Comparison of ENCODE assay signal across 2 cellular contexts in the genomic region with DNA sequence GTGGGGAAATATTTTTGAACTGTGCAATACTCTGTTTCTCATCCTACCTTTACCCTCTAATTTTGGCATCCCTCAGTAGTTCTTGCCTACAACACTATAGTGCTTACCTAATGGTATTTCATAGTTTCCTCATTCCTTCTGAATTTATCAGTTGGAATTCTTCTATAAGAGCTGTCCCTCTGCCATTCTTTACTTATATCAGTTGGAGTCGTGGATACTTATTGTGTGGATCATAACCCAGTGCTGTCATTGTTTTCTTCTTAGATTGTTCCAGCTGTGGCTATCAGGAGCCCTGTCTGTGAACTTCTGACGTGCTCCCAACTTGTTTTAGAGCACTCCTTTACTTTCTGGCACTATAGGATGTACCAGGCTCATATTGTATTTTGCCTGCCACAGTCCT.
TF ChIP-seq lines count a peak whose summit lies in the region.

No MANE protein-coding gene starts in this region.

TF ChIP-seq in IMR-90, 13 proteins besides CTCF, POLR2A, EP300 and RAD21 (continued from another document):
- TF ChIP-seq, protein P1, sequence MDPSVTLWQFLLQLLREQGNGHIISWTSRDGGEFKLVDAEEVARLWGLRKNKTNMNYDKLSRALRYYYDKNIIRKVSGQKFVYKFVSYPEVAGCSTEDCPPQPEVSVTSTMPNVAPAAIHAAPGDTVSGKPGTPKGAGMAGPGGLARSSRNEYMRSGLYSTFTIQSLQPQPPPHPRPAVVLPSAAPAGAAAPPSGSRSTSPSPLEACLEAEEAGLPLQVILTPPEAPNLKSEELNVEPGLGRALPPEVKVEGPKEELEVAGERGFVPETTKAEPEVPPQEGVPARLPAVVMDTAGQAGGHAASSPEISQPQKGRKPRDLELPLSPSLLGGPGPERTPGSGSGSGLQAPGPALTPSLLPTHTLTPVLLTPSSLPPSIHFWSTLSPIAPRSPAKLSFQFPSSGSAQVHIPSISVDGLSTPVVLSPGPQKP (IDR thresholded peaks at IDR 0.05; ENCODE audit: borderline replicate concordance, low read depth, low read length), result no peak
- TF ChIP-seq NFE2L2 (IDR thresholded peaks at IDR 0.05; ENCODE audit: low read depth, low read length) (no peak), MXI1 (IDR thresholded peaks at IDR 0.05; ENCODE audit: borderline replicate concordance, low read depth, low read length) (no peak), CHD1 (IDR thresholded peaks at IDR 0.05; ENCODE audit: low read depth, low read length) (no peak), RCOR1 (IDR thresholded peaks at IDR 0.05; ENCODE audit: insufficient replicate concordance, low read length) (no peak), MAFK (IDR thresholded peaks at IDR 0.05; ENCODE audit: low read depth, low read length) (no peak; the same call in 1 of the 2 replicates), BHLHE40 (IDR thresholded peaks at IDR 0.05; ENCODE audit: low read depth, low read length) (no peak), CEBPB (IDR thresholded peaks at IDR 0.05; ENCODE audit: low read depth, low read length) (no peak), FOS (IDR thresholded peaks at IDR 0.05; ENCODE audit: low read depth, low read length) (no peak)
- TF ChIP-seq, protein P2, sequence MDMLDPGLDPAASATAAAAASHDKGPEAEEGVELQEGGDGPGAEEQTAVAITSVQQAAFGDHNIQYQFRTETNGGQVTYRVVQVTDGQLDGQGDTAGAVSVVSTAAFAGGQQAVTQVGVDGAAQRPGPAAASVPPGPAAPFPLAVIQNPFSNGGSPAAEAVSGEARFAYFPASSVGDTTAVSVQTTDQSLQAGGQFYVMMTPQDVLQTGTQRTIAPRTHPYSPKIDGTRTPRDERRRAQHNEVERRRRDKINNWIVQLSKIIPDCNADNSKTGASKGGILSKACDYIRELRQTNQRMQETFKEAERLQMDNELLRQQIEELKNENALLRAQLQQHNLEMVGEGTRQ (IDR thresholded peaks at IDR 0.05; ENCODE audit: low read depth, low read length), result no peak
TF ChIP-seq in IMR-90: peak in this region for 0.

TF ChIP-seq in GM12878, 131 proteins besides CTCF, POLR2A, EP300 and RAD21 (continued from another document):
- TF ChIP-seq, protein P3, sequence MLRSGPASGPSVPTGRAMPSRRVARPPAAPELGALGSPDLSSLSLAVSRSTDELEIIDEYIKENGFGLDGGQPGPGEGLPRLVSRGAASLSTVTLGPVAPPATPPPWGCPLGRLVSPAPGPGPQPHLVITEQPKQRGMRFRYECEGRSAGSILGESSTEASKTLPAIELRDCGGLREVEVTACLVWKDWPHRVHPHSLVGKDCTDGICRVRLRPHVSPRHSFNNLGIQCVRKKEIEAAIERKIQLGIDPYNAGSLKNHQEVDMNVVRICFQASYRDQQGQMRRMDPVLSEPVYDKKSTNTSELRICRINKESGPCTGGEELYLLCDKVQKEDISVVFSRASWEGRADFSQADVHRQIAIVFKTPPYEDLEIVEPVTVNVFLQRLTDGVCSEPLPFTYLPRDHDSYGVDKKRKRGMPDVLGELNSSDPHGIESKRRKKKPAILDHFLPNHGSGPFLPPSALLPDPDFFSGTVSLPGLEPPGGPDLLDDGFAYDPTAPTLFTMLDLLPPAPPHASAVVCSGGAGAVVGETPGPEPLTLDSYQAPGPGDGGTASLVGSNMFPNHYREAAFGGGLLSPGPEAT (IDR thresholded peaks at IDR 0.05; ENCODE audit: low read depth), result no peak
- TF ChIP-seq, protein P4, sequence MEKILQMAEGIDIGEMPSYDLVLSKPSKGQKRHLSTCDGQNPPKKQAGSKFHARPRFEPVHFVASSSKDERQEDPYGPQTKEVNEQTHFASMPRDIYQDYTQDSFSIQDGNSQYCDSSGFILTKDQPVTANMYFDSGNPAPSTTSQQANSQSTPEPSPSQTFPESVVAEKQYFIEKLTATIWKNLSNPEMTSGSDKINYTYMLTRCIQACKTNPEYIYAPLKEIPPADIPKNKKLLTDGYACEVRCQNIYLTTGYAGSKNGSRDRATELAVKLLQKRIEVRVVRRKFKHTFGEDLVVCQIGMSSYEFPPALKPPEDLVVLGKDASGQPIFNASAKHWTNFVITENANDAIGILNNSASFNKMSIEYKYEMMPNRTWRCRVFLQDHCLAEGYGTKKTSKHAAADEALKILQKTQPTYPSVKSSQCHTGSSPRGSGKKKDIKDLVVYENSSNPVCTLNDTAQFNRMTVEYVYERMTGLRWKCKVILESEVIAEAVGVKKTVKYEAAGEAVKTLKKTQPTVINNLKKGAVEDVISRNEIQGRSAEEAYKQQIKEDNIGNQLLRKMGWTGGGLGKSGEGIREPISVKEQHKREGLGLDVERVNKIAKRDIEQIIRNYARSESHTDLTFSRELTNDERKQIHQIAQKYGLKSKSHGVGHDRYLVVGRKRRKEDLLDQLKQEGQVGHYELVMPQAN (conservative IDR thresholded peaks at IDR 0.05), result no peak
- TF ChIP-seq, protein P2 (IDR thresholded peaks at IDR 0.05; ENCODE audit: borderline replicate concordance, low read depth, low read length), result no peak
- TF ChIP-seq ASH2L (IDR thresholded peaks at IDR 0.05; ENCODE audit: borderline replicate concordance, low read depth) (no peak), NR2F1 (conservative IDR thresholded peaks at IDR 0.05) (no peak), BRCA1 (IDR thresholded peaks at IDR 0.05; ENCODE audit: low read depth, low read length) (no peak), ZNF217 (IDR thresholded peaks at IDR 0.05) (no peak), HCFC1 (IDR thresholded peaks at IDR 0.05; ENCODE audit: low read length) (no peak)
- TF ChIP-seq, protein P5, sequence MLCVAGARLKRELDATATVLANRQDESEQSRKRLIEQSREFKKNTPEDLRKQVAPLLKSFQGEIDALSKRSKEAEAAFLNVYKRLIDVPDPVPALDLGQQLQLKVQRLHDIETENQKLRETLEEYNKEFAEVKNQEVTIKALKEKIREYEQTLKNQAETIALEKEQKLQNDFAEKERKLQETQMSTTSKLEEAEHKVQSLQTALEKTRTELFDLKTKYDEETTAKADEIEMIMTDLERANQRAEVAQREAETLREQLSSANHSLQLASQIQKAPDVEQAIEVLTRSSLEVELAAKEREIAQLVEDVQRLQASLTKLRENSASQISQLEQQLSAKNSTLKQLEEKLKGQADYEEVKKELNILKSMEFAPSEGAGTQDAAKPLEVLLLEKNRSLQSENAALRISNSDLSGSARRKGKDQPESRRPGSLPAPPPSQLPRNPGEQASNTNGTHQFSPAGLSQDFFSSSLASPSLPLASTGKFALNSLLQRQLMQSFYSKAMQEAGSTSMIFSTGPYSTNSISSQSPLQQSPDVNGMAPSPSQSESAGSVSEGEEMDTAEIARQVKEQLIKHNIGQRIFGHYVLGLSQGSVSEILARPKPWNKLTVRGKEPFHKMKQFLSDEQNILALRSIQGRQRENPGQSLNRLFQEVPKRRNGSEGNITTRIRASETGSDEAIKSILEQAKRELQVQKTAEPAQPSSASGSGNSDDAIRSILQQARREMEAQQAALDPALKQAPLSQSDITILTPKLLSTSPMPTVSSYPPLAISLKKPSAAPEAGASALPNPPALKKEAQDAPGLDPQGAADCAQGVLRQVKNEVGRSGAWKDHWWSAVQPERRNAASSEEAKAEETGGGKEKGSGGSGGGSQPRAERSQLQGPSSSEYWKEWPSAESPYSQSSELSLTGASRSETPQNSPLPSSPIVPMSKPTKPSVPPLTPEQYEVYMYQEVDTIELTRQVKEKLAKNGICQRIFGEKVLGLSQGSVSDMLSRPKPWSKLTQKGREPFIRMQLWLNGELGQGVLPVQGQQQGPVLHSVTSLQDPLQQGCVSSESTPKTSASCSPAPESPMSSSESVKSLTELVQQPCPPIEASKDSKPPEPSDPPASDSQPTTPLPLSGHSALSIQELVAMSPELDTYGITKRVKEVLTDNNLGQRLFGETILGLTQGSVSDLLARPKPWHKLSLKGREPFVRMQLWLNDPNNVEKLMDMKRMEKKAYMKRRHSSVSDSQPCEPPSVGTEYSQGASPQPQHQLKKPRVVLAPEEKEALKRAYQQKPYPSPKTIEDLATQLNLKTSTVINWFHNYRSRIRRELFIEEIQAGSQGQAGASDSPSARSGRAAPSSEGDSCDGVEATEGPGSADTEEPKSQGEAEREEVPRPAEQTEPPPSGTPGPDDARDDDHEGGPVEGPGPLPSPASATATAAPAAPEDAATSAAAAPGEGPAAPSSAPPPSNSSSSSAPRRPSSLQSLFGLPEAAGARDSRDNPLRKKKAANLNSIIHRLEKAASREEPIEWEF (IDR thresholded peaks at IDR 0.05; ENCODE audit: insufficient replicate concordance, low read depth, low read length), result no peak
- TF ChIP-seq, protein P6, sequence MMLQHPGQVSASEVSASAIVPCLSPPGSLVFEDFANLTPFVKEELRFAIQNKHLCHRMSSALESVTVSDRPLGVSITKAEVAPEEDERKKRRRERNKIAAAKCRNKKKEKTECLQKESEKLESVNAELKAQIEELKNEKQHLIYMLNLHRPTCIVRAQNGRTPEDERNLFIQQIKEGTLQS (IDR thresholded peaks at IDR 0.05; ENCODE audit: borderline replicate concordance, extremely low read depth, low read depth, low read length), result no peak
- TF ChIP-seq, protein P7, sequence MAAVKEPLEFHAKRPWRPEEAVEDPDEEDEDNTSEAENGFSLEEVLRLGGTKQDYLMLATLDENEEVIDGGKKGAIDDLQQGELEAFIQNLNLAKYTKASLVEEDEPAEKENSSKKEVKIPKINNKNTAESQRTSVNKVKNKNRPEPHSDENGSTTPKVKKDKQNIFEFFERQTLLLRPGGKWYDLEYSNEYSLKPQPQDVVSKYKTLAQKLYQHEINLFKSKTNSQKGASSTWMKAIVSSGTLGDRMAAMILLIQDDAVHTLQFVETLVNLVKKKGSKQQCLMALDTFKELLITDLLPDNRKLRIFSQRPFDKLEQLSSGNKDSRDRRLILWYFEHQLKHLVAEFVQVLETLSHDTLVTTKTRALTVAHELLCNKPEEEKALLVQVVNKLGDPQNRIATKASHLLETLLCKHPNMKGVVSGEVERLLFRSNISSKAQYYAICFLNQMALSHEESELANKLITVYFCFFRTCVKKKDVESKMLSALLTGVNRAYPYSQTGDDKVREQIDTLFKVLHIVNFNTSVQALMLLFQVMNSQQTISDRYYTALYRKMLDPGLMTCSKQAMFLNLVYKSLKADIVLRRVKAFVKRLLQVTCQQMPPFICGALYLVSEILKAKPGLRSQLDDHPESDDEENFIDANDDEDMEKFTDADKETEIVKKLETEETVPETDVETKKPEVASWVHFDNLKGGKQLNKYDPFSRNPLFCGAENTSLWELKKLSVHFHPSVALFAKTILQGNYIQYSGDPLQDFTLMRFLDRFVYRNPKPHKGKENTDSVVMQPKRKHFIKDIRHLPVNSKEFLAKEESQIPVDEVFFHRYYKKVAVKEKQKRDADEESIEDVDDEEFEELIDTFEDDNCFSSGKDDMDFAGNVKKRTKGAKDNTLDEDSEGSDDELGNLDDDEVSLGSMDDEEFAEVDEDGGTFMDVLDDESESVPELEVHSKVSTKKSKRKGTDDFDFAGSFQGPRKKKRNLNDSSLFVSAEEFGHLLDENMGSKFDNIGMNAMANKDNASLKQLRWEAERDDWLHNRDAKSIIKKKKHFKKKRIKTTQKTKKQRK (IDR thresholded peaks at IDR 0.05; ENCODE audit: low read depth, low read length), result no peak
